Comparison of ENCODE assay signal across 1 cellular context in genomic region chr4:86593726-86594558, GRCh38.
TF ChIP-seq lines count a peak whose summit lies in the region.

Gene PTPN13 (plus strand): TSS chr4:86594315. CDS start chr4:86635257, 40,942 bp downstream.

TF ChIP-seq in K562, 482 proteins besides CTCF, POLR2A, EP300 and RAD21 (continued from another document):
- TF ChIP-seq, protein P1, sequence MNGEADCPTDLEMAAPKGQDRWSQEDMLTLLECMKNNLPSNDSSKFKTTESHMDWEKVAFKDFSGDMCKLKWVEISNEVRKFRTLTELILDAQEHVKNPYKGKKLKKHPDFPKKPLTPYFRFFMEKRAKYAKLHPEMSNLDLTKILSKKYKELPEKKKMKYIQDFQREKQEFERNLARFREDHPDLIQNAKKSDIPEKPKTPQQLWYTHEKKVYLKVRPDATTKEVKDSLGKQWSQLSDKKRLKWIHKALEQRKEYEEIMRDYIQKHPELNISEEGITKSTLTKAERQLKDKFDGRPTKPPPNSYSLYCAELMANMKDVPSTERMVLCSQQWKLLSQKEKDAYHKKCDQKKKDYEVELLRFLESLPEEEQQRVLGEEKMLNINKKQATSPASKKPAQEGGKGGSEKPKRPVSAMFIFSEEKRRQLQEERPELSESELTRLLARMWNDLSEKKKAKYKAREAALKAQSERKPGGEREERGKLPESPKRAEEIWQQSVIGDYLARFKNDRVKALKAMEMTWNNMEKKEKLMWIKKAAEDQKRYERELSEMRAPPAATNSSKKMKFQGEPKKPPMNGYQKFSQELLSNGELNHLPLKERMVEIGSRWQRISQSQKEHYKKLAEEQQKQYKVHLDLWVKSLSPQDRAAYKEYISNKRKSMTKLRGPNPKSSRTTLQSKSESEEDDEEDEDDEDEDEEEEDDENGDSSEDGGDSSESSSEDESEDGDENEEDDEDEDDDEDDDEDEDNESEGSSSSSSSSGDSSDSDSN (IDR thresholded peaks at IDR 0.05; ENCODE audit: borderline replicate concordance in 1 of 2, low read depth in 2 of 2, low read length in 2 of 2), result peak; percentile 74 to 83; a peak in 2 of 4 replicates
- TF ChIP-seq CEBPB (tag; IDR thresholded peaks at IDR 0.05) (no peak), NUFIP1 (IDR thresholded peaks at IDR 0.05; ENCODE audit: partially characterized antibody) (no peak), GTF2F1 (IDR thresholded peaks at IDR 0.05; ENCODE audit: low read depth, low read length) (no peak), CSDE1 (IDR thresholded peaks at IDR 0.05) (peak in 1 of 2 experiments; percentile 84; a peak in 2 of 4 replicates), POLR2B (IDR thresholded peaks at IDR 0.05; ENCODE audit: low read depth, partially characterized antibody) (no peak), CHD2 (IDR thresholded peaks at IDR 0.05; ENCODE audit: low read depth, low read length) (no peak), TRIM28 (IDR thresholded peaks at IDR 0.05) (no peak), NR1H2 (CRISPR knock-in tag; IDR thresholded peaks at IDR 0.05) (no peak), NRF1 (conservative IDR thresholded peaks at IDR 0.05 in 1 of 2, IDR thresholded peaks at IDR 0.05 in 1 of 2) (0 out of 4 replicates have a peak, but pooled peaks of 1 of the 2 experiments have one; percentile 16), CXXC5 (CRISPR knock-in tag; IDR thresholded peaks at IDR 0.05) (no peak), MYNN (IDR thresholded peaks at IDR 0.05) (peak; percentile 97), MYNN (CRISPR knock-in tag; IDR thresholded peaks at IDR 0.05) (0 out of 2 replicates have a peak, but pooled peaks have one; percentile 31), SREBF1 (IDR thresholded peaks at IDR 0.05; ENCODE audit: borderline replicate concordance, low read depth, low read length) (no peak), SAP30 (IDR thresholded peaks at IDR 0.05; ENCODE audit: borderline replicate concordance, insufficient read depth, low read depth, low read length, poor library complexity, severe bottlenecking) (no peak), FOXP4 (CRISPR knock-in tag; IDR thresholded peaks at IDR 0.05; ENCODE audit: borderline replicate concordance) (no peak), RBM22 (IDR thresholded peaks at IDR 0.05; ENCODE audit: low read depth, low read length, poor library complexity, severe bottlenecking) (peak; percentile 37), ZNF143 (CRISPR knock-in tag; IDR thresholded peaks at IDR 0.05) (no peak), NR2C2 (CRISPR knock-in tag; IDR thresholded peaks at IDR 0.05) (no peak), NR2C2 (tag; IDR thresholded peaks at IDR 0.05) (no peak), MXI1 (IDR thresholded peaks at IDR 0.05; ENCODE audit: low read depth, low read length) (peak; percentile 41; the same call in 1 of the 2 replicates), ZNF583 (CRISPR knock-in tag; IDR thresholded peaks at IDR 0.05) (no peak), GATAD2A (IDR thresholded peaks at IDR 0.05) (no peak), NR2F6 (CRISPR knock-in tag; IDR thresholded peaks at IDR 0.05) (no peak), HMG20A (CRISPR knock-in tag; conservative IDR thresholded peaks at IDR 0.05) (no peak), BMI1 (IDR thresholded peaks at IDR 0.05; ENCODE audit: low read length) (peak; percentile 74), RB1 (IDR thresholded peaks at IDR 0.05; ENCODE audit: low read depth) (no peak), KAT8 (IDR thresholded peaks at IDR 0.05; ENCODE audit: low read depth) (no peak), MAFF (IDR thresholded peaks at IDR 0.05; ENCODE audit: low read length) (no peak), MAFG (tag; conservative IDR thresholded peaks at IDR 0.05) (no peak), MTA3 (IDR thresholded peaks at IDR 0.05; ENCODE audit: borderline replicate concordance) (no peak), HIVEP1 (CRISPR knock-in tag; IDR thresholded peaks at IDR 0.05) (no peak), ZNF263 (CRISPR knock-in tag; IDR thresholded peaks at IDR 0.05; ENCODE audit: borderline replicate concordance) (peak; percentile 69), PKNOX1 (IDR thresholded peaks at IDR 0.05) (peak; percentile 94), ZNF436 (CRISPR knock-in tag; IDR thresholded peaks at IDR 0.05) (no peak), IRF2 (CRISPR knock-in tag; IDR thresholded peaks at IDR 0.05) (no peak), TBL1XR1 (IDR thresholded peaks at IDR 0.05; ENCODE audit: low read length in 2 of 2) (no peak), XRCC3 (IDR thresholded peaks at IDR 0.05) (no peak), SMARCA4 (IDR thresholded peaks at IDR 0.05) (no peak), RFX1 (IDR thresholded peaks at IDR 0.05) (peak; percentile 96), MTA1 (IDR thresholded peaks at IDR 0.05; ENCODE audit: borderline replicate concordance) (no peak), HDAC8 (tag; IDR thresholded peaks at IDR 0.05) (no peak)
- TF ChIP-seq, protein P2, sequence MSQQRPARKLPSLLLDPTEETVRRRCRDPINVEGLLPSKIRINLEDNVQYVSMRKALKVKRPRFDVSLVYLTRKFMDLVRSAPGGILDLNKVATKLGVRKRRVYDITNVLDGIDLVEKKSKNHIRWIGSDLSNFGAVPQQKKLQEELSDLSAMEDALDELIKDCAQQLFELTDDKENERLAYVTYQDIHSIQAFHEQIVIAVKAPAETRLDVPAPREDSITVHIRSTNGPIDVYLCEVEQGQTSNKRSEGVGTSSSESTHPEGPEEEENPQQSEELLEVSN (IDR thresholded peaks at IDR 0.05; ENCODE audit: borderline replicate concordance in 1 of 2, extremely low read depth in 1 of 2, insufficient read depth in 1 of 2, insufficient read length in 1 of 2, low read depth in 1 of 2, low read length in 1 of 2, poor library complexity in 1 of 2, severe bottlenecking in 1 of 2), result peak in 1 of 2 experiments; percentile 35
- TF ChIP-seq, protein P3, sequence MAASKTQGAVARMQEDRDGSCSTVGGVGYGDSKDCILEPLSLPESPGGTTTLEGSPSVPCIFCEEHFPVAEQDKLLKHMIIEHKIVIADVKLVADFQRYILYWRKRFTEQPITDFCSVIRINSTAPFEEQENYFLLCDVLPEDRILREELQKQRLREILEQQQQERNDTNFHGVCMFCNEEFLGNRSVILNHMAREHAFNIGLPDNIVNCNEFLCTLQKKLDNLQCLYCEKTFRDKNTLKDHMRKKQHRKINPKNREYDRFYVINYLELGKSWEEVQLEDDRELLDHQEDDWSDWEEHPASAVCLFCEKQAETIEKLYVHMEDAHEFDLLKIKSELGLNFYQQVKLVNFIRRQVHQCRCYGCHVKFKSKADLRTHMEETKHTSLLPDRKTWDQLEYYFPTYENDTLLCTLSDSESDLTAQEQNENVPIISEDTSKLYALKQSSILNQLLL (CRISPR knock-in tag; IDR thresholded peaks at IDR 0.05; ENCODE audit: borderline replicate concordance), result no peak
- TF ChIP-seq, protein P4, sequence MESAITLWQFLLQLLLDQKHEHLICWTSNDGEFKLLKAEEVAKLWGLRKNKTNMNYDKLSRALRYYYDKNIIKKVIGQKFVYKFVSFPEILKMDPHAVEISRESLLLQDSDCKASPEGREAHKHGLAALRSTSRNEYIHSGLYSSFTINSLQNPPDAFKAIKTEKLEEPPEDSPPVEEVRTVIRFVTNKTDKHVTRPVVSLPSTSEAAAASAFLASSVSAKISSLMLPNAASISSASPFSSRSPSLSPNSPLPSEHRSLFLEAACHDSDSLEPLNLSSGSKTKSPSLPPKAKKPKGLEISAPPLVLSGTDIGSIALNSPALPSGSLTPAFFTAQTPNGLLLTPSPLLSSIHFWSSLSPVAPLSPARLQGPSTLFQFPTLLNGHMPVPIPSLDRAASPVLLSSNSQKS (CRISPR knock-in tag; IDR thresholded peaks at IDR 0.05), result no peak
